ENCODE assay signal across 12 cellular contexts in genomic region chr1:243267346-243268283, GRCh38. TPM values are rescaled to one million over a fixed set of nuclear protein-coding genes. Genes with fewer than 3 reads are reported as not detected.
DNase-seq lines count a peak whose midpoint lies in the region; TF ChIP-seq lines count a peak whose summit lies in the region.
"Had no signal": no experiment of that assay in that cellular context is flagged by ENCODE, and none has a peak within 500 bp of the region (broad histone marks: within the 10 kb centered on the region; RNA-seq: fewer than 3 reads in every experiment).

No MANE protein-coding gene starts in this region.

- no peak for TF ChIP-seq CTCF in endothelial cell (IDR thresholded peaks at IDR 0.05; ENCODE audit: unreplicated experiment)
- no peak for TF ChIP-seq CTCF in neural crest cell (conservative IDR thresholded peaks at IDR 0.05)

- no peak overlapping the region for H3K4me3 ChIP-seq in CD8-positive, alpha-beta memory T cell (ENCODE audit: low read length)

- no peaks in the 10 kb centered on the region for H3K9me3 Mint-ChIP-seq in CD8-positive, alpha-beta memory T cell
- H3K9me3 Mint-ChIP-seq in endothelial cell (ENCODE audit: unreplicated experiment) (no peaks in the 10 kb centered on the region), neural crest cell (no peaks in the 10 kb centered on the region)
- H3K9me3 Mint-ChIP-seq: natural killer cell had no signal

- POLR2A ChIA-PET in CD8-positive, alpha-beta memory T cell (lab: Charles Lee): no interaction called here

- peaks cover 6 to 38% (median 29%) of the 10 kb centered on the region in 3 donors for H3K4me1 Mint-ChIP-seq in CD8-positive, alpha-beta memory T cell
- peaks cover 55% of the 10 kb centered on the region for H3K4me1 Mint-ChIP-seq in endothelial cell (ENCODE audit: unreplicated experiment)
- peaks cover 16% of the 10 kb centered on the region for H3K4me1 Mint-ChIP-seq in neural crest cell

- CTCF ChIA-PET in CD8-positive, alpha-beta memory T cell (lab: Charles Lee): no interaction called here

- no peaks in the 10 kb centered on the region for H3K27me3 Mint-ChIP-seq in CD8-positive, alpha-beta memory T cell
- H3K27me3 Mint-ChIP-seq in endothelial cell (ENCODE audit: unreplicated experiment) (no peaks in the 10 kb centered on the region), neural crest cell (ENCODE audit: low read depth) (no peaks in the 10 kb centered on the region)

- H3K27ac Mint-ChIP-seq in CD8-positive, alpha-beta memory T cell: peak overlapping the region in 2 of 8 donors; percentile 4 to 23
- H3K27ac Mint-ChIP-seq in endothelial cell (ENCODE audit: unreplicated experiment): peak overlapping the region; percentile 61
- peak overlapping the region; percentile 35 for H3K27ac Mint-ChIP-seq in neural crest cell (ENCODE audit: unreplicated experiment)
- H3K27ac Mint-ChIP-seq: natural killer cell had no signal

- no peak overlapping the region for H3K4me3 Mint-ChIP-seq in CD8-positive, alpha-beta memory T cell
- H3K4me3 Mint-ChIP-seq in endothelial cell (ENCODE audit: unreplicated experiment) (no peak overlapping the region), neural crest cell (no peak overlapping the region)
- H3K4me3 Mint-ChIP-seq: natural killer cell had no signal

- no peaks in the 10 kb centered on the region for H3K36me3 ChIP-seq in CD8-positive, alpha-beta memory T cell (ENCODE audit: insufficient read depth, low read length)

- no peaks in the 10 kb centered on the region for H3K9me3 ChIP-seq in CD8-positive, alpha-beta memory T cell (ENCODE audit: low read length)

- H3K27ac ChIP-seq in CD8-positive, alpha-beta memory T cell (ENCODE audit: low read depth, low read length): peak overlapping the region; percentile 63

- H3K36me3 Mint-ChIP-seq in CD8-positive, alpha-beta memory T cell: peaks cover 0 to 24% (median 6%) of the 10 kb centered on the region in 3 donors
- H3K36me3 Mint-ChIP-seq in endothelial cell (ENCODE audit: low read depth, unreplicated experiment): peaks cover 7% of the 10 kb centered on the region
- H3K36me3 Mint-ChIP-seq in neural crest cell (ENCODE audit: low read depth): peaks cover 7% of the 10 kb centered on the region
- H3K36me3 Mint-ChIP-seq: natural killer cell had no signal

- no peaks in the 10 kb centered on the region for H3K27me3 ChIP-seq in CD8-positive, alpha-beta memory T cell (ENCODE audit: insufficient read depth, low read length, poor library complexity, severe bottlenecking)

- no peak for DNase-seq in CD8-positive, alpha-beta memory T cell
- DNase-seq in OCI-M1 (lab: John Stamatoyannopoulos, UW) (peak; percentile 85), endothelial cell (ENCODE audit: low spot score) (no peak), neural crest cell (ENCODE audit: low read depth, low spot score) (no peak), NCI-H82 (lab: John Stamatoyannopoulos, UW) (no peak), hypothalamus (lab: John Stamatoyannopoulos, UW) (no peak), medulla oblongata (ENCODE audit: extremely low spot score) (no peak), activated T-cell treated with anti-CD3 and anti-CD28 coated beads for 4 hours (no peak)
- DNase-seq: activated naive CD4-positive, alpha-beta T cell treated with anti-CD3 and anti-CD28 coated beads, Interleukin-2, amount 50 U/mL, for 16 hours; COR-L47; natural killer cell; NCI-H2227 treated with DMSO at 0.1 percent for 48 hours had no signal

- H3K4me1 ChIP-seq in CD8-positive, alpha-beta memory T cell (ENCODE audit: insufficient read depth, low read length): no peaks in the 10 kb centered on the region

RNA-seq across cellular contexts. Expression of gene SDCCAG8, which starts 11.8 kb away (rescaled TPM):
- 10 to 100 TPM; 17.8 to 18.3 TPM for total RNA-seq in CD8-positive, alpha-beta memory T cell
- 22.3 TPM for polyA plus RNA-seq in CD8-positive, alpha-beta memory T cell
- total RNA-seq in endothelial cell (ENCODE audit: unreplicated experiment) (41.9 TPM), neural crest cell (19.9 and 22.8 TPM in 2 replicates)

RNA-seq across cellular contexts. Expression of gene CEP170, which starts 12.5 kb away (rescaled TPM):
- 10 to 100 TPM; 29.9 to 36.5 TPM for total RNA-seq in CD8-positive, alpha-beta memory T cell
- polyA plus RNA-seq in CD8-positive, alpha-beta memory T cell: 7.4 TPM
- total RNA-seq in endothelial cell (ENCODE audit: unreplicated experiment): 168 TPM
- total RNA-seq in neural crest cell: 120 and 129 TPM in 2 replicates
